ENCODE assay signal across 30 cellular contexts in the genomic region with DNA sequence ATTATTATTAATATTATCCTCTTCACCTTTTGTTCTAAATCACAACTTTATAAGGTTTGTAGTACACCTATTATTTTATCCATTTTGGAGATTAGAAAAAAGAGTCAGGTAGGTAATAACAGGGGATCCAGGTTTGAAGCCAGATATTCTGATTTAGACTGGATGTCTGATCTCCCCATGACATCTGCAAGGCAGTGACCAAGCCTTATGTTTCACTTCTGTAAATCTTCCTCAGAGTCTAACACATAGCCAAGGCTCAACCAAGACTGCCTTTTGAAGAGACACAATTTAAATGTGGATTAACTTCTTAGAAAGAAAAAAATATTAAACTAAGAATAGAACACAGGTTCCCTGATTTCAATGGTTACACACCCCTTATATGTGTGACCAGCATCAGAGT.
"Had no signal": no experiment of that assay in that cellular context is flagged by ENCODE, and none has a peak within 500 bp of the region (broad histone marks: within the 10 kb centered on the region; RNA-seq: fewer than 3 reads in every experiment).

No MANE protein-coding gene starts in this region.

- H3K4me3 ChIP-seq: adrenal gland, body of pancreas, esophagus muscularis mucosa, gastroesophageal sphincter, heart right ventricle, hepatocyte had no signal

- DNase-seq: activated CD4-positive, alpha-beta memory T cell treated with anti-CD3 and anti-CD28 coated beads for 36 hours; activated CD4-positive, alpha-beta T cell treated with anti-CD3 and anti-CD28 coated beads for 36 hours; activated CD4-positive, alpha-beta T cell treated with anti-CD3 and anti-CD28 coated beads, Interleukin-2, amount 10 ng/mL, durations not matched to agents 24 days and 14 days; activated CD4-positive, CD25-positive, alpha-beta regulatory T cell; activated CD4-positive, CD25-positive, alpha-beta regulatory T cell treated with anti-CD3 and anti-CD28 coated beads, Interleukin-2, amount 50 U/mL, for 72 hours; activated CD8-positive, alpha-beta memory T cell treated with anti-CD3 and anti-CD28 coated beads, Interleukin-2, amount 10 ng/mL, durations not matched to agents 7 days and 5 days; activated CD8-positive, alpha-beta memory T cell treated with anti-CD3 and anti-CD28 coated beads, Interleukin-2, amount 50 U/mL, for 4 hours; activated CD8-positive, alpha-beta T cell treated with anti-CD3 and anti-CD28 coated beads, Interleukin-2, amount 10 ng/mL, durations not matched to agents 7 days and 5 days; activated effector memory CD4-positive, alpha-beta T cell treated with anti-CD3 and anti-CD28 coated beads, Interleukin-2, amount 50 U/mL, for 16 hours; activated naive CD4-positive, alpha-beta T cell treated with anti-CD3 and anti-CD28 coated beads for 36 hours; activated naive CD8-positive, alpha-beta T cell treated with anti-CD3 and anti-CD28 coated beads for 36 hours; activated naive CD8-positive, alpha-beta T cell treated with anti-CD3 and anti-CD28 coated beads, Interleukin-2, amount 50 U/mL, for 24 hours; activated T-cell treated with anti-CD3 and anti-CD28 coated beads, Interleukin-2, amount 50 U/mL, for 1 hour; activated T-cell treated with anti-CD3 and anti-CD28 coated beads, Interleukin-2, amount 50 U/mL, for 48 hours; adrenal gland; amygdala; aorta; body of pancreas; caudate nucleus; cortex of kidney; dermis blood vessel endothelial cell; effector CD4-positive, alpha-beta T cell; effector memory CD8-positive, alpha-beta T cell; erythroblast; foreskin melanocyte; heart right ventricle; T-helper 9 cell had no signal

- ATAC-seq: activated CD4-positive, alpha-beta T cell treated with anti-CD3 and anti-CD28 coated beads for 36 hours; activated CD8-positive, alpha-beta memory T cell treated with anti-CD3 and anti-CD28 coated beads, Interleukin-2, amount 10 ng/mL, durations not matched to agents 7 days and 5 days; activated CD8-positive, alpha-beta T cell treated with anti-CD3 and anti-CD28 coated beads, Interleukin-2, amount 10 ng/mL, durations not matched to agents 7 days and 5 days; activated naive CD8-positive, alpha-beta T cell treated with anti-CD3 and anti-CD28 coated beads, Interleukin-2, amount 50 U/mL, for 24 hours; body of pancreas; effector memory CD8-positive, alpha-beta T cell; gastroesophageal sphincter; heart right ventricle had no signal

- H3K4me1 ChIP-seq: adrenal gland, body of pancreas, esophagus muscularis mucosa, gastroesophageal sphincter, heart right ventricle had no signal

- H3K27ac ChIP-seq: adrenal gland, body of pancreas, esophagus muscularis mucosa, gastroesophageal sphincter, heart right ventricle, hepatocyte had no signal

- H3K27me3 ChIP-seq: adrenal gland, body of pancreas, esophagus muscularis mucosa, gastroesophageal sphincter, hepatocyte had no signal

- H3K4me2 ChIP-seq: hepatocyte had no signal

- H3K9me3 ChIP-seq: adrenal gland, body of pancreas, esophagus muscularis mucosa, gastroesophageal sphincter, heart right ventricle had no signal

- H2AFZ ChIP-seq: hepatocyte had no signal

- H3K36me3 ChIP-seq: adrenal gland, esophagus muscularis mucosa, gastroesophageal sphincter, heart right ventricle had no signal

- H3K79me2 ChIP-seq: hepatocyte had no signal
